In the genomic region with DNA sequence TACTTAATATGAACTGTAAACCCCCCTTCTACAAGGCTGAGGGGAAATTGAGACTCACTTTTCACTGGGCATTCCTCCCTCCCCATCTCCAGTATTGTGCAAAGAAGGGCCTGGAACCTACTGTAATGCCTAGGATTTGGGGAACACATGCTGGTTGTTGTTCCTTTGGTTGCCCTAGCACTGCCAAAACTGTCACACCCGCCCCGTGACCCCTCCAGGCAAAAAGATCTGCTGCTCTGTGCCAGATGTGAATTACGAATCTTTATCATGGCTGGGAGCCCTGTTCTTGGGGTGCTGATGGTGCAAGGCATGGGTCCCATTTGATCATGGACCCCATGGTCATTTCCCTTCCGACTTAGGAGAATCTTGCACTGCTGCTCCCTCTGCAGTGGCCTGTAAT, we compare ENCODE assay signal across 14 cellular contexts.
DNase-seq lines count a peak whose midpoint lies in the region; ATAC-seq, FAIRE-seq and TF ChIP-seq lines count a peak whose summit lies in the region.
"Had no signal": no experiment of that assay in that cellular context is flagged by ENCODE, and none has a peak within 500 bp of the region (broad histone marks: within the 10 kb centered on the region; RNA-seq: fewer than 3 reads in every experiment).

No MANE protein-coding gene starts in this region.

- TF ChIP-seq POLR2A in endothelial cell of umbilical vein (IDR thresholded peaks at IDR 0.05; ENCODE audit: low read depth, low read length) = no peak

- H3K27ac Mint-ChIP-seq in neural progenitor cell = peak overlapping the region; percentile 60

- no peak overlapping the region; the same call in 1 of the 2 replicates for H3K9ac ChIP-seq in BLaER1
- peak overlapping the region; percentile 45 for H3K9ac ChIP-seq in endothelial cell of umbilical vein (replicated peaks; ENCODE audit: extremely low read depth, insufficient read depth, low read length)
- no peak overlapping the region for H3K9ac ChIP-seq in neural progenitor cell

- peak overlapping the region; percentile 78 for H3K27ac ChIP-seq in BLaER1
- peak overlapping the region; percentile 90 for H3K27ac ChIP-seq in endothelial cell of umbilical vein (ENCODE audit: insufficient read depth, low read depth, low read length)
- no peak overlapping the region for H3K27ac ChIP-seq in neural progenitor cell
- H3K27ac ChIP-seq: testis had no signal

- POLR2A ChIA-PET in endothelial cell of umbilical vein (lab: Charles Lee) = no interaction called here

- peaks cover 25% of the 10 kb centered on the region for H3K36me3 Mint-ChIP-seq in neural progenitor cell

- peaks cover 5% of the 10 kb centered on the region for H3K9me3 Mint-ChIP-seq in neural progenitor cell

- no peaks in the 10 kb centered on the region for H4K20me1 ChIP-seq in BLaER1
- no peaks in the 10 kb centered on the region for H4K20me1 ChIP-seq in endothelial cell of umbilical vein (replicated peaks; ENCODE audit: control insufficient read depth, extremely low read depth, insufficient read depth, low read length)
- H4K20me1 ChIP-seq in neural progenitor cell (ENCODE audit: low read depth) = no peaks in the 10 kb centered on the region

- H3K27me3 Mint-ChIP-seq in neural progenitor cell (ENCODE audit: insufficient read depth, low read depth) = peaks cover 7% of the 10 kb centered on the region

- intact Hi-C loops in endothelial cell of umbilical vein (cut with micrococcal nuclease) = loop anchor here (1.0 to 10.0 kb wide), 5 partner anchors 30 to 196 kb away; no protein-coding TSS in a partner anchor

- H3K79me2 ChIP-seq in endothelial cell of umbilical vein (ENCODE audit: control insufficient read depth, insufficient read depth, low read length) (no peaks in the 10 kb centered on the region), neural progenitor cell (ENCODE audit: low read depth) (no peaks in the 10 kb centered on the region)

- H3F3A ChIP-seq in neural progenitor cell (ENCODE audit: low read depth) = peaks cover 8% of the 10 kb centered on the region

- H3K27me3 ChIP-seq in BLaER1 (no peaks in the 10 kb centered on the region), endothelial cell of umbilical vein (ENCODE audit: control insufficient read depth in 2 of 2, insufficient read depth in 2 of 2, low read length in 2 of 2) (no peaks in the 10 kb centered on the region), neural progenitor cell (no peaks in the 10 kb centered on the region)
- H3K27me3 ChIP-seq: testis had no signal

- no peak for ATAC-seq in HG02759 (IDR thresholded peaks at IDR 0.05; ENCODE audit: unreplicated experiment)

- no peaks in the 10 kb centered on the region for H3K9me1 ChIP-seq in endothelial cell of umbilical vein (replicated peaks; ENCODE audit: control insufficient read depth, extremely low read depth, insufficient read depth, low read length)

- BruUV-seq in endothelial cell of umbilical vein (replicated peaks; lab: Mats Ljungman, UMichigan) = no TSS peak

- CTCF ChIA-PET in endothelial cell of umbilical vein (lab: Charles Lee) = no interaction called here

- peak; percentile 25 for DNase-seq in M059J (ENCODE audit: low read depth)
- no peak for DNase-seq in endothelial cell of umbilical vein (ENCODE audit: low read depth, low spot score)
- no peak for DNase-seq in neural progenitor cell (ENCODE audit: low spot score)
- DNase-seq in AG08396 (ENCODE audit: low spot score) = no peak
- no peak for DNase-seq in stimulated activated CD4-positive, alpha-beta T cell treated with anti-CD3 and anti-CD28 coated beads, Interleukin-2, amount 100 ng/mL, for 24 hours
- no peak for DNase-seq in stimulated activated CD4-positive, alpha-beta T cell treated with anti-CD3 and anti-CD28 coated beads, Interleukin-4, amount 100 ng/mL, for 4 hours
- DNase-seq: activated gamma-delta T cell, HCEC 1CT, mesendoderm, NCI-H2107, SW 1271 had no signal

- H3K4me2 ChIP-seq in BLaER1 (peak overlapping the region; percentile 75), endothelial cell of umbilical vein (ENCODE audit: insufficient read depth, low read length) (no peak overlapping the region), neural progenitor cell (no peak overlapping the region)

- no peak overlapping the region for H3K4me3 ChIP-seq in BLaER1
- no peak overlapping the region for H3K4me3 ChIP-seq in endothelial cell of umbilical vein (replicated peaks in 1 of 3; ENCODE audit: insufficient read depth in 1 of 3, low read depth in 1 of 3, low read length in 3 of 3)
- no peak overlapping the region for H3K4me3 ChIP-seq in neural progenitor cell
- H3K4me3 ChIP-seq: testis had no signal

- dilution Hi-C loops in endothelial cell of umbilical vein (cut with MboI; ENCODE audit: extremely low pct_ligation_motif_present, low sequenced_read_pairs) = no loop called here

- peaks cover 56% of the 10 kb centered on the region for H3K4me1 Mint-ChIP-seq in neural progenitor cell

- H3K9me3 ChIP-seq in BLaER1 = no peaks in the 10 kb centered on the region
- H3K9me3 ChIP-seq in endothelial cell of umbilical vein (replicated peaks; ENCODE audit: control insufficient read depth, insufficient read depth, low read length) = no peaks in the 10 kb centered on the region
- H3K9me3 ChIP-seq in neural progenitor cell (ENCODE audit: low read depth) = no peaks in the 10 kb centered on the region
- H3K9me3 ChIP-seq: testis had no signal

- FAIRE-seq in endothelial cell of umbilical vein (lab: Jason Lieb, UNC) = no peak

- TF ChIP-seq CTCF in endothelial cell of umbilical vein (IDR thresholded peaks at IDR 0.05; ENCODE audit: extremely low read depth in 1 of 2, insufficient read depth in 1 of 2, low read depth in 1 of 2, low read length in 2 of 2) = no peak
- no peak for TF ChIP-seq CTCF in neural progenitor cell (IDR thresholded peaks at IDR 0.05)

- no peak overlapping the region for H2AFZ ChIP-seq in endothelial cell of umbilical vein (ENCODE audit: low read depth, low read length)
- H2AFZ ChIP-seq in neural progenitor cell (replicated peaks) = no peak overlapping the region

- peaks cover 96% of the 10 kb centered on the region for H3K4me1 ChIP-seq in BLaER1
- H3K4me1 ChIP-seq in endothelial cell of umbilical vein (ENCODE audit: control insufficient read depth, extremely low read depth, insufficient read depth, low read length) = peaks cover 58% of the 10 kb centered on the region
- peaks cover 20% of the 10 kb centered on the region for H3K4me1 ChIP-seq in neural progenitor cell

- no peaks in the 10 kb centered on the region for H3K36me3 ChIP-seq in BLaER1
- peaks cover 4 to 20% of the 10 kb centered on the region in 2 experiments for H3K36me3 ChIP-seq in endothelial cell of umbilical vein (ENCODE audit: control insufficient read depth in 2 of 2, extremely low read depth in 1 of 2, insufficient read depth in 2 of 2, low read length in 2 of 2)
- no peaks in the 10 kb centered on the region for H3K36me3 ChIP-seq in neural progenitor cell

- no peak overlapping the region for H3K4me3 Mint-ChIP-seq in neural progenitor cell

TF ChIP-seq in endothelial cell of umbilical vein, 7 proteins besides CTCF, POLR2A, EP300 and RAD21:
- TF ChIP-seq MYC (IDR thresholded peaks at IDR 0.05; ENCODE audit: low read depth, low read length) (no peak), JUN (IDR thresholded peaks at IDR 0.05; ENCODE audit: borderline replicate concordance, insufficient read depth, insufficient read length, low read depth) (no peak), GATA2 (IDR thresholded peaks at IDR 0.05; ENCODE audit: insufficient read depth, insufficient read length, low read depth, low read length) (no peak), POLR2AphosphoS5 (IDR thresholded peaks at IDR 0.05; ENCODE audit: insufficient read depth, low read depth, low read length) (no peak), FOS (IDR thresholded peaks at IDR 0.05; ENCODE audit: borderline replicate concordance, insufficient read depth, low read length) (no peak), EZH2 (IDR thresholded peaks at IDR 0.05; ENCODE audit: borderline replicate concordance, low read depth, low read length, severe bottlenecking) (no peak), MAX (IDR thresholded peaks at IDR 0.05; ENCODE audit: insufficient read depth, insufficient read length) (no peak)
